Comparison of ENCODE assay signal across 17 cellular contexts in the genomic region with DNA sequence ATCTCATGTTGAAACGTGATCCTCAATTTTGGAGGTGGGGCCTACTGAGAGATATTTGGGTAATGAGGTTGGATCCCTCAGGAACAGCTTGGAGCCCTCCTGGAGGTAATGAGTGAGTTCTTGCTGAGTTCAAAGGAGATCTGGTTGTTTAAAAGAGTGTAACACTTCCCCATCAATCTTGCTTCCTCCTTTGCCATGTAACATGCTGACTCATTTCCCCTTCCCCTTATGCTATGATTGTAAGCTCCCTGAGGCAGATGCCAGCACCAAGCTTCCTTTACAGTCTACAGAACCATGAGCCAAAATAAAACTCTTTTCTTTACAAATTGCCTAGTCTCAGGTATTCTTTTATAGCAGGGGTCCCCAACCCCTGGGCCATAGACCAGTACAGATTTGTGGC.
DNase-seq lines count a peak whose midpoint lies in the region; ATAC-seq, FAIRE-seq and TF ChIP-seq lines count a peak whose summit lies in the region.
"Had no signal": no experiment of that assay in that cellular context is flagged by ENCODE, and none has a peak within 500 bp of the region (broad histone marks: within the 10 kb centered on the region; RNA-seq: fewer than 3 reads in every experiment).

No MANE protein-coding gene starts in this region.

- no peaks in the 10 kb centered on the region for H3K36me3 ChIP-seq in HepG2 (replicated peaks in 1 of 2; ENCODE audit: control insufficient read depth in 1 of 2, insufficient read depth in 2 of 2, low read length in 2 of 2)
- H3K36me3 ChIP-seq in right lobe of liver, result no peaks in the 10 kb centered on the region
- H3K36me3 ChIP-seq: cardiac muscle cell had no signal

- peak overlapping the region; percentile 49 for H3K27ac Mint-ChIP-seq in dendritic cell treated with granulocyte-macrophage colony-stimulating factor and Interleukin-4, amounts not matched to agents 40 ng/mL and 50 ng/mL, for 4 days
- no peak overlapping the region for H3K27ac Mint-ChIP-seq in stimulated activated naive CD8-positive, alpha-beta T cell treated with anti-CD3 and anti-CD28 coated beads, Interleukin-15, amount 100 ng/mL, for 72 hours
- H3K27ac Mint-ChIP-seq in activated CD4-positive, alpha-beta T cell treated with anti-CD3 and anti-CD28 coated beads for 36 hours, result no peak overlapping the region
- H3K27ac Mint-ChIP-seq: activated CD4-positive, alpha-beta memory T cell treated with anti-CD3 and anti-CD28 coated beads for 36 hours had no signal

- H3K4me1 ChIP-seq in HepG2 (ENCODE audit: insufficient read depth, low read length) (no peaks in the 10 kb centered on the region), right lobe of liver (no peaks in the 10 kb centered on the region)

- H3K4me2 ChIP-seq in HepG2 (ENCODE audit: low read depth, low read length), result no peak overlapping the region

- no peak overlapping the region for H2AFZ ChIP-seq in HepG2 (ENCODE audit: low read length)

- H3K79me2 ChIP-seq in HepG2 (ENCODE audit: insufficient read depth, low read length), result no peaks in the 10 kb centered on the region

- H3K9me3 ChIP-seq in HepG2 (ENCODE audit: low read length) (no peaks in the 10 kb centered on the region), right lobe of liver (no peaks in the 10 kb centered on the region)

- H3K4me3 ChIP-seq in HepG2 (replicated peaks in 1 of 3; ENCODE audit: insufficient read depth in 1 of 3, low read depth in 2 of 3, low read length in 3 of 3) (no peak overlapping the region), right lobe of liver (no peak overlapping the region)
- H3K4me3 ChIP-seq: cardiac muscle cell had no signal

- POLR2A ChIA-PET in HepG2 (lab: Yijun Ruan, JAX), result no interaction called here
- POLR2A ChIA-PET in activated CD4-positive, alpha-beta T cell treated with anti-CD3 and anti-CD28 coated beads for 36 hours (lab: Charles Lee), result no interaction called here
- POLR2A ChIA-PET in GM10248 (lab: Yijun Ruan, JAX), result no interaction called here

- H3K9me3 Mint-ChIP-seq in dendritic cell treated with granulocyte-macrophage colony-stimulating factor and Interleukin-4, amounts not matched to agents 40 ng/mL and 50 ng/mL, for 4 days, result peaks cover 18% of the 10 kb centered on the region
- H3K9me3 Mint-ChIP-seq in stimulated activated naive CD8-positive, alpha-beta T cell treated with anti-CD3 and anti-CD28 coated beads, Interleukin-15, amount 100 ng/mL, for 72 hours, result no peaks in the 10 kb centered on the region
- H3K9me3 Mint-ChIP-seq in activated CD4-positive, alpha-beta T cell treated with anti-CD3 and anti-CD28 coated beads for 36 hours (ENCODE audit: low read depth), result no peaks in the 10 kb centered on the region

- peaks cover 20% of the 10 kb centered on the region for H3K4me1 Mint-ChIP-seq in dendritic cell treated with granulocyte-macrophage colony-stimulating factor and Interleukin-4, amounts not matched to agents 40 ng/mL and 50 ng/mL, for 4 days (ENCODE audit: low read depth)
- no peaks in the 10 kb centered on the region for H3K4me1 Mint-ChIP-seq in stimulated activated naive CD8-positive, alpha-beta T cell treated with anti-CD3 and anti-CD28 coated beads, Interleukin-15, amount 100 ng/mL, for 72 hours
- H3K4me1 Mint-ChIP-seq in activated CD4-positive, alpha-beta T cell treated with anti-CD3 and anti-CD28 coated beads for 36 hours, result no peaks in the 10 kb centered on the region

- H4K20me1 ChIP-seq in HepG2 (ENCODE audit: insufficient read depth, low read length), result no peaks in the 10 kb centered on the region

- 0% methylated on average over 1 of the region's 1 CpG for WGBS in HepG2 (ENCODE audit: low lambda C conversion rate)
- 31% methylated on average over 1 of the region's 1 CpG for WGBS in right lobe of liver (ENCODE audit: insufficient coverage, low coverage, low lambda C conversion rate, missing lambda C conversion rate)

- TF ChIP-seq POLR2A in HepG2 (IDR thresholded peaks at IDR 0.05; ENCODE audit: insufficient read depth in 1 of 2, low read depth in 2 of 2, low read length in 2 of 2) (no peak), right lobe of liver (IDR thresholded peaks at IDR 0.05) (no peak)

- TF ChIP-seq EP300 in HepG2 (IDR thresholded peaks at IDR 0.05; ENCODE audit: low read depth in 2 of 2, low read length in 2 of 2), result no peak
- no peak for TF ChIP-seq EP300 in HepG2 (CRISPR knock-in tag; IDR thresholded peaks at IDR 0.05; ENCODE audit: borderline replicate concordance)

- H3K36me3 Mint-ChIP-seq in dendritic cell treated with granulocyte-macrophage colony-stimulating factor and Interleukin-4, amounts not matched to agents 40 ng/mL and 50 ng/mL, for 4 days (ENCODE audit: low read depth), result no peaks in the 10 kb centered on the region
- no peaks in the 10 kb centered on the region for H3K36me3 Mint-ChIP-seq in activated CD4-positive, alpha-beta T cell treated with anti-CD3 and anti-CD28 coated beads for 36 hours (ENCODE audit: low read depth)
- H3K36me3 Mint-ChIP-seq: activated CD4-positive, alpha-beta memory T cell treated with anti-CD3 and anti-CD28 coated beads for 36 hours had no signal

- H3K4me3 Mint-ChIP-seq in dendritic cell treated with granulocyte-macrophage colony-stimulating factor and Interleukin-4, amounts not matched to agents 40 ng/mL and 50 ng/mL, for 4 days, result no peak overlapping the region
- H3K4me3 Mint-ChIP-seq in stimulated activated naive CD8-positive, alpha-beta T cell treated with anti-CD3 and anti-CD28 coated beads, Interleukin-15, amount 100 ng/mL, for 72 hours, result no peak overlapping the region
- no peak overlapping the region for H3K4me3 Mint-ChIP-seq in activated CD4-positive, alpha-beta T cell treated with anti-CD3 and anti-CD28 coated beads for 36 hours
- H3K4me3 Mint-ChIP-seq: activated CD4-positive, alpha-beta memory T cell treated with anti-CD3 and anti-CD28 coated beads for 36 hours had no signal

- intact Hi-C loops in HepG2 (cut with micrococcal nuclease; ENCODE audit: unreplicated experiment) (loop anchor here (5.0 kb wide), 1 partner anchor 354 kb away; a partner anchor contains a TSS), right lobe of liver (cut with DNase I) (no loop called here)
- intact Hi-C loops in dendritic cell treated with granulocyte-macrophage colony-stimulating factor and Interleukin-4, amounts not matched to agents 40 ng/mL and 50 ng/mL, for 4 days (cut with micrococcal nuclease), result loop anchor here (2.0 to 5.0 kb wide), 3 partner anchors 209 to 564 kb away; no protein-coding TSS in a partner anchor
- intact Hi-C loops in activated CD4-positive, alpha-beta T cell treated with anti-CD3 and anti-CD28 coated beads for 36 hours (cut with DNase I, micrococcal nuclease), result loop anchor here in 1 of 2 experiments (5.0 to 10.0 kb wide), 2 partner anchors 211 to 279 kb away; no protein-coding TSS in a partner anchor

- no peak for TF ChIP-seq RAD21 in HepG2 (CRISPR knock-in tag; IDR thresholded peaks at IDR 0.05)

- no peaks in the 10 kb centered on the region for H3K27me3 ChIP-seq in HepG2 (ENCODE audit: control insufficient read depth in 1 of 2, insufficient read depth in 2 of 2, low read length in 2 of 2)
- H3K27me3 ChIP-seq in right lobe of liver, result no peaks in the 10 kb centered on the region
- H3K27me3 ChIP-seq: cardiac muscle cell had no signal

- FAIRE-seq in HepG2 (lab: Jason Lieb, UNC), result no peak
- FAIRE-seq: A204.1, D721Med, GM19239, H1 had no signal

- in situ Hi-C loops in HepG2 (cut with HindIII; ENCODE audit: extremely low pct_ligation_motif_present, low pct_unique_long_range_greater_than_20kb), result loop anchor here (5.0 kb wide), 2 partner anchors 209 to 284 kb away; no protein-coding TSS in a partner anchor

- no peak overlapping the region for H3K27ac ChIP-seq in HepG2 (ENCODE audit: extremely low read length, insufficient read depth, low read length)
- no peak overlapping the region for H3K27ac ChIP-seq in right lobe of liver
- H3K27ac ChIP-seq: cardiac muscle cell had no signal

- no peak overlapping the region for H3K9ac ChIP-seq in HepG2 (ENCODE audit: insufficient read depth, low read depth, low read length)

- CTCF ChIA-PET in HepG2 (lab: Yijun Ruan, JAX; ENCODE audit: low intra/inter-chr PET ratio, low total read pairs) (interaction anchor here (1.6 to 2.1 kb wide), 2 partner anchors 210 to 280 kb away, joined by 5 to 17 read pairs; no protein-coding TSS in a partner anchor), GM10248 (lab: Yijun Ruan, JAX) (interaction anchor here (0.8 to 3.3 kb wide), 5 partner anchors 14 to 618 kb away, joined by 3 to 22 read pairs (median 7); no protein-coding TSS in a partner anchor)
- CTCF ChIA-PET in activated CD4-positive, alpha-beta T cell treated with anti-CD3 and anti-CD28 coated beads for 36 hours (lab: Charles Lee), result no interaction called here

- ATAC-seq in HepG2 (no peak), right lobe of liver (no peak), HG02973 (IDR thresholded peaks at IDR 0.05; ENCODE audit: unreplicated experiment) (no peak)
- peak; percentile 20 for ATAC-seq in stimulated activated naive CD8-positive, alpha-beta T cell treated with anti-CD3 and anti-CD28 coated beads, Interleukin-15, amount 100 ng/mL, for 72 hours
- ATAC-seq in activated CD4-positive, alpha-beta T cell treated with anti-CD3 and anti-CD28 coated beads for 36 hours, result no peak

- DNase-seq in HepG2 (ENCODE audit: low spot score), result no peak
- no peak for DNase-seq in right lobe of liver
- peak; percentile 33 to 72 for DNase-seq in NOMO-1 (lab: John Stamatoyannopoulos, UW; ENCODE audit: unreplicated experiment in 2 of 2)
- no peak for DNase-seq in stimulated activated naive CD8-positive, alpha-beta T cell treated with anti-CD3 and anti-CD28 coated beads, Interleukin-15, amount 100 ng/mL, for 72 hours
- no peak for DNase-seq in activated CD4-positive, alpha-beta T cell treated with anti-CD3 and anti-CD28 coated beads for 36 hours
- DNase-seq in GM10248 (ENCODE audit: extremely low spot score), result no peak
- DNase-seq: activated CD4-positive, alpha-beta memory T cell treated with anti-CD3 and anti-CD28 coated beads for 36 hours; hypothalamus; NCI-H2029; stimulated activated CD4-positive, alpha-beta T cell treated with anti-CD3 and anti-CD28 coated beads, Interleukin-12 subunit alpha, Interleukin-12 subunit beta, amount 100 ng/mL, for 4 hours had no signal

- H3K27me3 Mint-ChIP-seq in dendritic cell treated with granulocyte-macrophage colony-stimulating factor and Interleukin-4, amounts not matched to agents 40 ng/mL and 50 ng/mL, for 4 days, result no peaks in the 10 kb centered on the region
- H3K27me3 Mint-ChIP-seq in stimulated activated naive CD8-positive, alpha-beta T cell treated with anti-CD3 and anti-CD28 coated beads, Interleukin-15, amount 100 ng/mL, for 72 hours, result no peaks in the 10 kb centered on the region
- no peaks in the 10 kb centered on the region for H3K27me3 Mint-ChIP-seq in activated CD4-positive, alpha-beta T cell treated with anti-CD3 and anti-CD28 coated beads for 36 hours
- H3K27me3 Mint-ChIP-seq: activated CD4-positive, alpha-beta memory T cell treated with anti-CD3 and anti-CD28 coated beads for 36 hours had no signal

- TF ChIP-seq CTCF in HepG2 (CRISPR knock-in tag; IDR thresholded peaks at IDR 0.05) (no peak), right lobe of liver (IDR thresholded peaks at IDR 0.05) (no peak), GM10248 (IDR thresholded peaks at IDR 0.05; ENCODE audit: control extremely low read depth, extremely low read depth, low read depth, missing control alignments) (no peak)

- no TSS peak for BruUV-seq in HepG2 (replicated peaks; lab: Mats Ljungman, UMichigan)

TF ChIP-seq in HepG2, 621 proteins besides CTCF, POLR2A, EP300 and RAD21 (continues in another document):
- TF ChIP-seq ZNF543 (CRISPR knock-in tag; IDR thresholded peaks at IDR 0.05), result no peak
- TF ChIP-seq ZNF75D (CRISPR knock-in tag; IDR thresholded peaks at IDR 0.05; ENCODE audit: borderline replicate concordance), result no peak

Comparison
In these comparisons a context has a peak if more than half of its experiments do, and no peak if none do; other contexts are left out.
1. intact Hi-C loops: an anchor here in HepG2 (5.0 kb wide) and dendritic cell treated with granulocyte-macrophage colony-stimulating factor and Interleukin-4, amounts not matched to agents 40 ng/mL and 50 ng/mL, for 4 days (2.0 to 5.0 kb wide); none called in right lobe of liver.
2. DNase-seq: peak in NOMO-1 (2 of 2); none in HepG2 (single experiment), right lobe of liver (0 of 3), stimulated activated naive CD8-positive, alpha-beta T cell treated with anti-CD3 and anti-CD28 coated beads, Interleukin-15, amount 100 ng/mL, for 72 hours (0 of 2), activated CD4-positive, alpha-beta T cell treated with anti-CD3 and anti-CD28 coated beads for 36 hours (single experiment) and GM10248 (single experiment).